ENCODE assay signal across 8 cellular contexts in the genomic region with DNA sequence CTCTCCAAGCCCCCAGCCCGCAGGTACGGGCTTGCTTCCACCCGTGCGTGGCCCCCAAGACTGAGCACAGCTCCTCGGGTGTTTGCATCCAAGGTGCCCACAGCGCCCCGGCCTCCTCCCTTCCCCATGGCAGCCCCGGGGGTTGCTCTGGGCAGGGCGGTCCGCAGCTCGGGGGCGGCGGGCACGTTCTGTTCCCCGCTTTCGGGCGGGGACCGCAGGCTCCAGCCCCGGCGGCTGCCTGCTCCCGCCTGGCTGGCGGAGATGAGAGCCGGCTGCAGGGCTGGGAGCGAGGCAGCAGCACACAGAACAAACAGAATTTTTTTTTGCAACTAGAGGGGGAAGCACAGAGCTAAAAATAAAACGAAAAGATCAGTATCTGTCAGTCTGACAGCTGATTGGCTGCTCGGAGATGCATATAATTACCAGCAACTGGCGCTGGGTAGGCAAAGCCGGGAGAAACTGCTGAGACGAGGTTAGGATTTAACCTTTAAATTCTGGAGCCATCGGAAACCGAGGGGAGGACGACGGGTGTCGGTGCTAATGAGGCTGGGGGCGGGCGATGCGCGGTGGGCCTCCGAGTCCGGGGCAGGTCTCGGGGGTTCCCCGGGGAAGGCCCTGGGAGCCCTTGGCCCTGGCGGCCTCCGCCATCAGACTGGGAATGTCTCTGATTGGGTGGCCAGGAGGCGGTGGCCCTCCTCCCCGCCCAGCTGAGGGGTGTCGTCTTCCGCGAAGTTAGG.
DNase-seq lines count a peak whose midpoint lies in the region; ATAC-seq, FAIRE-seq and TF ChIP-seq lines count a peak whose summit lies in the region.

No MANE protein-coding gene starts in this region.

- H3K9me3 ChIP-seq in skeletal muscle satellite cell (replicated peaks; ENCODE audit: low read length), result no peaks in the 10 kb centered on the region

- peak overlapping the region; percentile 59 for H3K9ac ChIP-seq in skeletal muscle satellite cell (ENCODE audit: low read depth, low read length)

- H3K27me3 ChIP-seq in skeletal muscle satellite cell (ENCODE audit: control insufficient read depth, insufficient read depth, low read length), result no peaks in the 10 kb centered on the region

- H3K9me3 Mint-ChIP-seq in chondrocyte (ENCODE audit: low read depth), result no peaks in the 10 kb centered on the region

- DNase-seq in AG09309 (ENCODE audit: low read depth) (peak; percentile 73), GM19239 (ENCODE audit: insufficient read length, low spot score) (peak; percentile 55), NCI-H1417 treated with DMSO at 0.1 percent for 48 hours (lab: John Stamatoyannopoulos, UW) (peak; percentile 98), chondrocyte (ENCODE audit: low spot score) (peak; percentile 93)
- DNase-seq in activated CD4-positive, CD25-positive, alpha-beta regulatory T cell treated with anti-CD3 and anti-CD28 coated beads, Interleukin-2, amount 50 U/mL, for 16 hours (ENCODE audit: low read depth, low spot score), result peak; percentile 16

- peak overlapping the region; percentile 88 for H3K4me2 ChIP-seq in skeletal muscle satellite cell (ENCODE audit: low read length)

- no peak for ATAC-seq in GM21381 (IDR thresholded peaks at IDR 0.05; ENCODE audit: unreplicated experiment)

- H3K4me3 Mint-ChIP-seq in chondrocyte (ENCODE audit: unreplicated experiment), result peak overlapping the region; percentile 54

- H3K4me3 ChIP-seq in AG09309 (ENCODE audit: control insufficient read depth, low read depth, low read length), result peak overlapping the region; percentile 54
- H3K4me3 ChIP-seq in skeletal muscle satellite cell (ENCODE audit: low read length), result peak overlapping the region; percentile 67

- no peaks in the 10 kb centered on the region for H3K27me3 Mint-ChIP-seq in chondrocyte (ENCODE audit: low read depth)

- FAIRE-seq in GM19239 (lab: Jason Lieb, UNC) (peak; percentile 87), islet of Langerhans (lab: Jason Lieb, UNC) (peak; percentile 94)

- peaks cover 32% of the 10 kb centered on the region for H3K4me1 ChIP-seq in skeletal muscle satellite cell (ENCODE audit: control insufficient read depth, insufficient read depth, low read length)

- peak overlapping the region; percentile 79 for H3K27ac Mint-ChIP-seq in chondrocyte (ENCODE audit: unreplicated experiment)

- H3K36me3 ChIP-seq in skeletal muscle satellite cell (ENCODE audit: insufficient read depth, low read length), result no peaks in the 10 kb centered on the region

- H3K36me3 Mint-ChIP-seq in chondrocyte (ENCODE audit: low read depth), result no peaks in the 10 kb centered on the region

- H3K4me1 Mint-ChIP-seq in chondrocyte (ENCODE audit: low read depth), result peaks cover 87% of the 10 kb centered on the region

- TF ChIP-seq CTCF in AG09309 (IDR thresholded peaks at IDR 0.05; ENCODE audit: control insufficient read depth, insufficient read depth, low read depth, low read length, missing control alignments), result peak; percentile 16
- TF ChIP-seq CTCF in chondrocyte (IDR thresholded peaks at IDR 0.05), result peak; percentile 74

Comparison
In these comparisons a context has a peak if more than half of its experiments do, and no peak if none do; other contexts are left out.
1. DNase-seq: peak in every context shown above with its lines; median percentile 98 in NCI-H1417 treated with DMSO at 0.1 percent for 48 hours; 93 in chondrocyte; 73 in AG09309; 55 in GM19239; 16 in activated CD4-positive, CD25-positive, alpha-beta regulatory T cell treated with anti-CD3 and anti-CD28 coated beads, Interleukin-2, amount 50 U/mL, for 16 hours.